ENCODE assay signal across 8 cellular contexts in genomic region chr12:53299101-53299453, GRCh38. TPM values are rescaled to one million over a fixed set of nuclear protein-coding genes. Genes with fewer than 3 reads are reported as not detected.
DNase-seq lines count a peak whose midpoint lies in the region; ATAC-seq and TF ChIP-seq lines count a peak whose summit lies in the region.

No MANE protein-coding gene starts in this region.

- H3K9ac ChIP-seq in iPS-18a (ENCODE audit: low read length) = peak overlapping the region; percentile 95

- no peaks in the 10 kb centered on the region for H3K9me3 ChIP-seq in OCI-LY7 (ENCODE audit: low read length)
- no peaks in the 10 kb centered on the region for H3K9me3 ChIP-seq in iPS-18a (ENCODE audit: control insufficient read depth, low read depth, low read length)

- peaks cover 57% of the 10 kb centered on the region for H3K36me3 ChIP-seq in OCI-LY7 (ENCODE audit: insufficient read depth, low read length)
- H3K36me3 ChIP-seq in iPS-18a (ENCODE audit: control insufficient read depth, low read depth, low read length) = peaks cover 41% of the 10 kb centered on the region

- H4K20me1 ChIP-seq in OCI-LY7 (ENCODE audit: insufficient read depth, low read length) = no peaks in the 10 kb centered on the region

- H3K27me3 ChIP-seq in iPS-18a (ENCODE audit: control insufficient read depth, insufficient read depth, low read length) = no peaks in the 10 kb centered on the region

- ATAC-seq in GM21717 (IDR thresholded peaks at IDR 0.05; ENCODE audit: unreplicated experiment) = no peak

- peak overlapping the region; percentile 84 for H3K4me2 ChIP-seq in OCI-LY7 (ENCODE audit: low read length)

- no peak for TF ChIP-seq CTCF in OCI-LY7 (conservative IDR thresholded peaks at IDR 0.05; ENCODE audit: low read length)

- H3K27ac ChIP-seq in OCI-LY7 (ENCODE audit: low read depth, low read length, poor library complexity, severe bottlenecking) (no peak overlapping the region), iPS-18a (ENCODE audit: low read length) (peak overlapping the region; percentile 64)

- H3K4me3 ChIP-seq in OCI-LY7 (ENCODE audit: low read depth, low read length, poor library complexity, severe bottlenecking) (peak overlapping the region; percentile 72), iPS-18a (ENCODE audit: low read length) (peak overlapping the region; percentile 98)

- POLR2A ChIA-PET in OCI-LY7 (lab: Charles Lee) = interaction anchor here (0.6 to 2.4 kb wide), 5 partner anchors 22 to 303 kb away, joined by 3 to 17 read pairs (median 5); partner anchors contain the start of genes AAAS and SP1

- peak; percentile 28 for DNase-seq in GM04503 (ENCODE audit: low read depth)
- DNase-seq in OCI-LY7 (ENCODE audit: low spot score) = peak; percentile 24
- DNase-seq in amniotic epithelial cell (ENCODE audit: low read depth) = peak; percentile 80
- DNase-seq in stimulated activated CD4-positive, alpha-beta T cell treated with anti-CD3 and anti-CD28 coated beads, Interleukin-1b, Interleukin-23, amount 100 ng/mL, for 48 hours = peak; percentile 48
- DNase-seq in NCI-H1417 (lab: John Stamatoyannopoulos, UW) = no peak
- no peak for DNase-seq in kidney glomerular epithelial cell (lab: John Stamatoyannopoulos, UW)

- CTCF ChIA-PET in OCI-LY7 (lab: Charles Lee; ENCODE audit: unreplicated experiment) = interaction anchor here (0.7 to 1.2 kb wide), 3 partner anchors 20 to 46 kb away, joined by 3 to 4 read pairs (median 4); partner anchors contain the start of gene AAAS

- intact Hi-C loops in OCI-LY7 (cut with micrococcal nuclease; ENCODE audit: unreplicated experiment) = loop anchor here (1.0 kb wide), 1 partner anchor 22 kb away; the partner anchor contains the start of gene AAAS

- peaks cover 25% of the 10 kb centered on the region for H3K79me2 ChIP-seq in OCI-LY7 (ENCODE audit: insufficient read depth, low read depth, low read length)

- no peak overlapping the region for H2AFZ ChIP-seq in OCI-LY7 (ENCODE audit: low read length)

- H3K9me2 ChIP-seq in OCI-LY7 (ENCODE audit: insufficient read depth, low read length) = no peaks in the 10 kb centered on the region

- H3K4me1 ChIP-seq in OCI-LY7 (ENCODE audit: insufficient read depth, low read length, poor library complexity, severe bottlenecking) (peaks cover 28% of the 10 kb centered on the region), iPS-18a (ENCODE audit: control insufficient read depth, low read depth, low read length) (peaks cover 3% of the 10 kb centered on the region)

- BruUV-seq in OCI-LY7 (replicated peaks; lab: Mats Ljungman, UMichigan) = no TSS peak

RNA-seq across cellular contexts. Expression of gene MYG1, which starts 0.4 kb away (rescaled TPM):
- total RNA-seq in OCI-LY7 (2014; rRNA removed; shearing (Covaris generic)) = 41.0 and 53.4 TPM in 2 replicates
- 59.3 and 64.9 TPM in 2 replicates for total RNA-seq in OCI-LY7 (2022)

RNA-seq across cellular contexts. Expression of gene PFDN5, which starts 3.7 kb away (rescaled TPM):
- total RNA-seq in OCI-LY7 (2014; rRNA removed; shearing (Covaris generic)) = 348 and 394 TPM in 2 replicates
- 264 TPM in 2 replicates for total RNA-seq in OCI-LY7 (2022)

RNA-seq across cellular contexts. Expression of gene AAAS, which starts 22.3 kb away (rescaled TPM):
- 85.5 and 95.6 TPM in 2 replicates for total RNA-seq in OCI-LY7 (2014; rRNA removed; shearing (Covaris generic))
- total RNA-seq in OCI-LY7 (2022) = 94.5 and 109 TPM in 2 replicates

RNA-seq across cellular contexts. Expression of gene ESPL1, which starts 31.0 kb away (rescaled TPM):
- total RNA-seq in OCI-LY7 (2014; rRNA removed; shearing (Covaris generic)) = 77.4 and 78.2 TPM in 2 replicates
- 121 and 137 TPM in 2 replicates for total RNA-seq in OCI-LY7 (2022)

RNA-seq across cellular contexts. Expression of gene SP7, which starts 37.1 kb away (rescaled TPM):
- total RNA-seq in OCI-LY7 (2014; rRNA removed; shearing (Covaris generic)) = 0.16 TPM in 1 of 2 replicates, not detected in the other
- total RNA-seq in OCI-LY7 (2022) = 0.27 TPM in 1 of 2 replicates, not detected in the other

Comparison
In these comparisons a context has a peak if more than half of its experiments do, and no peak if none do; other contexts are left out.
1. DNase-seq: peak in GM04503 (single experiment), OCI-LY7 (single experiment), amniotic epithelial cell (single experiment) and stimulated activated CD4-positive, alpha-beta T cell treated with anti-CD3 and anti-CD28 coated beads, Interleukin-1b, Interleukin-23, amount 100 ng/mL, for 48 hours (single experiment); none in NCI-H1417 (0 of 3) and kidney glomerular epithelial cell (single experiment).